ENCODE assay signal across 18 cellular contexts in the genomic region with DNA sequence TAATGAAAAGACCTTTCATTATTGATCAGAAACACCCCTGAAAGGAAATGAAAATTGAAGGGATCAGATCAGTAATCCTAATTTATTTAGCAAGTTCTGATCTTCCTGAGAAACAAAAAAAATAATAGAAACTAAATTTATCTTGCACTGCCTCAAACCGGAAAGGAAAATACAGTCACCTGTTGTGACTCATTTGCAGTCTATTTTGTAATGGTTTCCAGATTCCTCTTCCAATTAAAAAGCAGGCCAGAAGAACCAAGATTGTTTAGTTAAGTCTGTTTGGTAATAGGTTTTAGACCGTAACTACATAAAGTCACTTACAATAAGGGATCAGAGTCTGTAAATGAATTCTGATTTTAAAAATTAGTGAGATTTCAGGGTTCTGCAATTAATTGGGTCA. TPM values are rescaled to one million over a fixed set of nuclear protein-coding genes. Genes with fewer than 3 reads are reported as not detected.
DNase-seq lines count a peak whose midpoint lies in the region; ATAC-seq and TF ChIP-seq lines count a peak whose summit lies in the region.
"Had no signal": no experiment of that assay in that cellular context is flagged by ENCODE, and none has a peak within 500 bp of the region (broad histone marks: within the 10 kb centered on the region; RNA-seq: fewer than 3 reads in every experiment).

No MANE protein-coding gene starts in this region.

- H3K4me1 ChIP-seq in OCI-LY3 (ENCODE audit: low read length) (peaks cover 35% of the 10 kb centered on the region), gastrocnemius medialis (peaks cover 40 to 51% of the 10 kb centered on the region in 2 donors), colonic mucosa (no peaks in the 10 kb centered on the region), BE2C (no peaks in the 10 kb centered on the region)

- H3K9me3 Mint-ChIP-seq in T-cell: no peaks in the 10 kb centered on the region

- H3K4me1 Mint-ChIP-seq in T-cell: peaks cover 13 to 24% (median 21%) of the 10 kb centered on the region in 3 donors

- CTCF ChIA-PET in T-cell (lab: Charles Lee): interaction anchor here in 1 of 2 donors (0.6 kb wide), 1 partner anchor 55 kb away, joined by 3 read pairs; no protein-coding TSS in a partner anchor

- no peak overlapping the region for H2AFZ ChIP-seq in OCI-LY3 (ENCODE audit: low read depth, low read length)

- no peaks in the 10 kb centered on the region for H3K9me3 ChIP-seq in OCI-LY3 (ENCODE audit: insufficient read depth, low read length)
- no peaks in the 10 kb centered on the region for H3K9me3 ChIP-seq in gastrocnemius medialis
- H3K9me3 ChIP-seq in colonic mucosa: no peaks in the 10 kb centered on the region
- no peaks in the 10 kb centered on the region for H3K9me3 ChIP-seq in BE2C
- H3K9me3 ChIP-seq: upper lobe of left lung had no signal

- no peaks in the 10 kb centered on the region for H3K79me2 ChIP-seq in OCI-LY3 (ENCODE audit: low read length)

- no peak overlapping the region for H3K27ac Mint-ChIP-seq in T-cell

- no peak for TF ChIP-seq CTCF in OCI-LY3 (IDR thresholded peaks at IDR 0.05; ENCODE audit: low read depth, low read length)
- TF ChIP-seq CTCF in gastrocnemius medialis (IDR thresholded peaks at IDR 0.05 in 4 of 5, conservative IDR thresholded peaks at IDR 0.05 in 1 of 5): no peak
- TF ChIP-seq CTCF in colonic mucosa (IDR thresholded peaks at IDR 0.05): no peak
- no peak for TF ChIP-seq CTCF in BE2C (IDR thresholded peaks at IDR 0.05; ENCODE audit: low read depth, low read length)

- no peak overlapping the region for H3K4me3 ChIP-seq in OCI-LY3 (ENCODE audit: low read length)
- H3K4me3 ChIP-seq in gastrocnemius medialis: no peak overlapping the region
- no peak overlapping the region for H3K4me3 ChIP-seq in colonic mucosa
- no peak overlapping the region for H3K4me3 ChIP-seq in BE2C (ENCODE audit: low read depth, low read length)
- H3K4me3 ChIP-seq: GM12878, lung, upper lobe of left lung had no signal

- no peaks in the 10 kb centered on the region for H4K20me1 ChIP-seq in OCI-LY3 (ENCODE audit: insufficient read depth, low read length)

- ATAC-seq in gastrocnemius medialis (no peak), T-cell (replicated peaks in 1 of 4) (no peak)
- ATAC-seq: Right ventricle myocardium inferior had no signal

- intact Hi-C loops in gastrocnemius medialis (cut with DNase I; ENCODE audit: low total_unique reads) (no loop called here), colonic mucosa (cut with DNase I) (no loop called here)

- TF ChIP-seq POLR2A in gastrocnemius medialis (IDR thresholded peaks at IDR 0.05): no peak

- DNase-seq in NOMO-1 treated with DMSO at 0.1 percent for 48 hours (lab: John Stamatoyannopoulos, UW; ENCODE audit: unreplicated experiment) (peak; percentile 38), NOMO-1 treated with dmso at 0.1 percent for 144 hours (lab: John Stamatoyannopoulos, UW; ENCODE audit: unreplicated experiment) (no peak), dermis blood vessel endothelial cell (peak; percentile 81), gastrocnemius medialis (no peak), T-cell (no peak), colonic mucosa (no peak), BE2C (no peak)
- DNase-seq: 8988T; effector CD8-positive, alpha-beta T cell; hypothalamus; stimulated activated CD4-positive, alpha-beta T cell treated with anti-CD3 and anti-CD28 coated beads, Interleukin-12 subunit alpha, Interleukin-12 subunit beta, amount 100 ng/mL, for 4 hours; upper lobe of left lung; WERI-Rb-1 had no signal

- H3K36me3 ChIP-seq in OCI-LY3 (replicated peaks; ENCODE audit: low read depth, low read length) (no peaks in the 10 kb centered on the region), gastrocnemius medialis (no peaks in the 10 kb centered on the region), colonic mucosa (no peaks in the 10 kb centered on the region), BE2C (no peaks in the 10 kb centered on the region)
- H3K36me3 ChIP-seq: upper lobe of left lung, WERI-Rb-1 had no signal

- H3K27ac ChIP-seq in OCI-LY3 (ENCODE audit: low read length): no peak overlapping the region
- H3K27ac ChIP-seq in gastrocnemius medialis: peak overlapping the region in 3 of 4 donors; percentile 54 to 89 (median 86)
- H3K27ac ChIP-seq in colonic mucosa: no peak overlapping the region
- H3K27ac ChIP-seq: HL-60, upper lobe of left lung, WERI-Rb-1 had no signal

- in situ Hi-C loops in gastrocnemius medialis (cut with MboI; ENCODE audit: low sequenced_read_pairs in 4 of 4): loop anchor here in 3 of 4 donors (25.0 kb wide), 2 partner anchors 117 to 392 kb away; no protein-coding TSS in a partner anchor

- H3K4me2 ChIP-seq in OCI-LY3 (ENCODE audit: low read length): 0 out of 2 replicates have a peak overlapping the region, but pooled peaks have one; percentile 6

- no peaks in the 10 kb centered on the region for H3K27me3 ChIP-seq in OCI-LY3 (ENCODE audit: low read depth, low read length)
- no peaks in the 10 kb centered on the region for H3K27me3 ChIP-seq in gastrocnemius medialis
- no peaks in the 10 kb centered on the region for H3K27me3 ChIP-seq in colonic mucosa
- no peaks in the 10 kb centered on the region for H3K27me3 ChIP-seq in BE2C
- H3K27me3 ChIP-seq: upper lobe of left lung had no signal

- H3K4me3 Mint-ChIP-seq in T-cell: no peak overlapping the region

- H3K36me3 Mint-ChIP-seq in T-cell: no peaks in the 10 kb centered on the region

- POLR2A ChIA-PET in T-cell (lab: Charles Lee): no interaction called here

- H3K9ac ChIP-seq in OCI-LY3 (ENCODE audit: low read length) (no peak overlapping the region), colonic mucosa (ENCODE audit: low read depth in 2 of 2, low read length in 2 of 2) (no peak overlapping the region)

- no peaks in the 10 kb centered on the region for H3K27me3 Mint-ChIP-seq in T-cell

RNA-seq across cellular contexts. Expression of a gene that starts 49.7 kb away (rescaled TPM):
- 66.3 and 66.5 TPM in 2 replicates for total RNA-seq in dermis blood vessel endothelial cell
- 100 to 1,000 TPM in 3 of 4 donors, 10 to 100 TPM in 1; 61.9 to 491 (median 137) TPM for total RNA-seq in gastrocnemius medialis
- total RNA-seq in T-cell: 100 to 1,000 TPM in 2 of 5 donors, 10 to 100 TPM in 3; 88.2 to 121 (median 96.1) TPM
- 10 to 100 TPM; 29.6 to 34.5 TPM for total RNA-seq in colonic mucosa
- polyA plus RNA-seq in BE2C (2012; ENCODE audit: insufficient read depth, insufficient read length, low read depth): 31.6 TPM

Comparison
In these comparisons a context has a peak if more than half of its experiments do, and no peak if none do; other contexts are left out.
1. DNase-seq: peak in NOMO-1 treated with DMSO at 0.1 percent for 48 hours (single experiment) and dermis blood vessel endothelial cell (single experiment); none in NOMO-1 treated with dmso at 0.1 percent for 144 hours (single experiment), gastrocnemius medialis (0 of 2), T-cell (0 of 34), colonic mucosa (single experiment) and BE2C (single experiment).
2. H3K27ac ChIP-seq: peak in gastrocnemius medialis (3 of 4); none in OCI-LY3 (single experiment) and colonic mucosa (single experiment).